ENCODE assay signal across 1 cellular context in genomic region chr1:63984257-63984626, GRCh38.
TF ChIP-seq lines count a peak whose summit lies in the region.

No MANE protein-coding gene starts in this region.

TF ChIP-seq in IMR-90, 13 proteins besides CTCF, POLR2A, EP300 and RAD21 (continued from another document):
- no peak for TF ChIP-seq ELK1 (IDR thresholded peaks at IDR 0.05; ENCODE audit: borderline replicate concordance, low read depth, low read length)
- TF ChIP-seq, protein P1, sequence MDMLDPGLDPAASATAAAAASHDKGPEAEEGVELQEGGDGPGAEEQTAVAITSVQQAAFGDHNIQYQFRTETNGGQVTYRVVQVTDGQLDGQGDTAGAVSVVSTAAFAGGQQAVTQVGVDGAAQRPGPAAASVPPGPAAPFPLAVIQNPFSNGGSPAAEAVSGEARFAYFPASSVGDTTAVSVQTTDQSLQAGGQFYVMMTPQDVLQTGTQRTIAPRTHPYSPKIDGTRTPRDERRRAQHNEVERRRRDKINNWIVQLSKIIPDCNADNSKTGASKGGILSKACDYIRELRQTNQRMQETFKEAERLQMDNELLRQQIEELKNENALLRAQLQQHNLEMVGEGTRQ (IDR thresholded peaks at IDR 0.05; ENCODE audit: low read depth, low read length), result no peak
- TF ChIP-seq MXI1 (IDR thresholded peaks at IDR 0.05; ENCODE audit: borderline replicate concordance, low read depth, low read length), result no peak
- TF ChIP-seq CEBPB (IDR thresholded peaks at IDR 0.05; ENCODE audit: low read depth, low read length), result no peak
